In the genomic region with DNA sequence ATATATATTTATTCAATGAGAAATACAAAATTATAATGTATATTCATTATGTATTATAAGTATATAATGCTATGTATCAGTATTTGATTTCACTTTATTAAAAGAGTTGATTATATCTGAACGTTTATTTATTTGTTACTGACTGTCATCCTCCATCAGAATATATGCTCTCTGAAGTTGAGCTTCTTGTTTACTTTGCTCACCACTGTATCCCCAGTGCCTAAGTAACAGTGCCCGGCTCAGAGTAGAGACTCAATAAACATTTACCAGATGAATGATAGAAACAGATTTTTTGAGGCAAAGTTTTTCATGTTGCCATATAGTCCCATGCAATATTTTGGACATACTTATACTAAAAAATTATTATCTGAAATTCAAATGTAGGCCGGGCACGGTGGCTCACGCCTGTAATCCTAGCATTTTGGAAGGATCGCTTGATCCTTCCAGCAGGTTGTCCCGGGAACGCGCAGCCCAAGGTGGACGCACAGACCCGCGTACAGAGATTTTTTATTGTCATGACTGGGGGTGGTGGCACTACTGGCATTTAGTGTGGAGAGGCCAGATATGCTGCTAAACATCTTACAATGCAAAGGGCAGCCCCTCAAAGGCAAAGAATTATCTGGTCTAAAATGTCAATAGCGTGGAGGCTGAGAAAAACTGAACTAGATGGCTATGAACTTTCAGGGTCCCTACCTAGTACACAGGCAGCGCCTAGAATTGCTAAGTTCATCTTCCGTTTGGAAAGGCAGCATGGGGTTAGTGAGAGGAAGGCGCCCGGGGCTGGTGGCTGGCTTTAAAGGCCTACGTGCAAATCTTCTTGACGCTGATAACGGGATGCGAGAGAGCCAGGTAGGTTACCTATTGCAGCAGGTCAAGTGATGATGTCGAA, we compare ENCODE assay signal across 8 cellular contexts. TPM values are rescaled to one million over a fixed set of nuclear protein-coding genes. Genes with fewer than 3 reads are reported as not detected.
DNase-seq lines count a peak whose midpoint lies in the region; ATAC-seq, FAIRE-seq and TF ChIP-seq lines count a peak whose summit lies in the region.

No MANE protein-coding gene starts in this region.

- H3K27me3 Mint-ChIP-seq in activated naive CD8-positive, alpha-beta T cell treated with anti-CD3 and anti-CD28 coated beads, Interleukin-2, amount 10 ng/mL, durations not matched to agents 7 days and 5 days: no peaks in the 10 kb centered on the region

- peak overlapping the region; percentile 75 for H3K4me3 ChIP-seq in AG10803 (ENCODE audit: low read length)
- peak overlapping the region; percentile 90 to 96 for H3K4me3 ChIP-seq in kidney (ENCODE audit: low read length in 2 of 2)
- peak overlapping the region; percentile 82 for H3K4me3 ChIP-seq in suprapubic skin

- TF ChIP-seq POLR2A in suprapubic skin (IDR thresholded peaks at IDR 0.05): no peak

- no peak for TF ChIP-seq CTCF in AG10803 (conservative IDR thresholded peaks at IDR 0.05; ENCODE audit: low read length)
- TF ChIP-seq CTCF in kidney (IDR thresholded peaks at IDR 0.05; ENCODE audit: borderline replicate concordance, extremely low read depth, insufficient read depth): no peak
- no peak for TF ChIP-seq CTCF in suprapubic skin (IDR thresholded peaks at IDR 0.05)

- no peaks in the 10 kb centered on the region for H3K27me3 ChIP-seq in suprapubic skin

- FAIRE-seq in kidney (lab: Jason Lieb, UNC): no peak

- H3K4me3 Mint-ChIP-seq in activated naive CD8-positive, alpha-beta T cell treated with anti-CD3 and anti-CD28 coated beads, Interleukin-2, amount 10 ng/mL, durations not matched to agents 7 days and 5 days: peak overlapping the region; percentile 98

- no peak for TF ChIP-seq EP300 in suprapubic skin (IDR thresholded peaks at IDR 0.05)

- H3K27ac ChIP-seq in kidney (ENCODE audit: low read depth in 2 of 2, low read length in 2 of 2) (peak overlapping the region; percentile 34 to 62), suprapubic skin (peak overlapping the region; percentile 50)

- H3K9me3 ChIP-seq in kidney (ENCODE audit: control insufficient read depth in 1 of 2, low read length in 2 of 2) (no peaks in the 10 kb centered on the region), suprapubic skin (no peaks in the 10 kb centered on the region)

- no peaks in the 10 kb centered on the region for H3K36me3 Mint-ChIP-seq in activated naive CD8-positive, alpha-beta T cell treated with anti-CD3 and anti-CD28 coated beads, Interleukin-2, amount 10 ng/mL, durations not matched to agents 7 days and 5 days

- no peak for DNase-seq in AG10803 (ENCODE audit: low read depth)
- DNase-seq in activated naive CD8-positive, alpha-beta T cell treated with anti-CD3 and anti-CD28 coated beads, Interleukin-2, amount 10 ng/mL, durations not matched to agents 7 days and 5 days: no peak
- DNase-seq in kidney: no peak
- no peak for DNase-seq in suprapubic skin (ENCODE audit: low spot score in 2 of 2)
- no peak for DNase-seq in stimulated activated naive CD4-positive, alpha-beta T cell treated with Interleukin-2 at 50 U/mL for 16 hours (lab: John Stamatoyannopoulos, UW)
- DNase-seq in superior temporal gyrus (ENCODE audit: extremely low spot score): no peak

- H3K27ac Mint-ChIP-seq in activated naive CD8-positive, alpha-beta T cell treated with anti-CD3 and anti-CD28 coated beads, Interleukin-2, amount 10 ng/mL, durations not matched to agents 7 days and 5 days: peak overlapping the region; percentile 84

- 8% methylated on average over 22 of the region's 22 CpGs for WGBS in suprapubic skin

- ATAC-seq in GM19324 (IDR thresholded peaks at IDR 0.05; ENCODE audit: low FRiP score, unreplicated experiment) (peak; percentile 14), HG03342 (IDR thresholded peaks at IDR 0.05; ENCODE audit: unreplicated experiment) (peak; percentile 23)
- peak; percentile 43 for ATAC-seq in activated naive CD8-positive, alpha-beta T cell treated with anti-CD3 and anti-CD28 coated beads, Interleukin-2, amount 10 ng/mL, durations not matched to agents 7 days and 5 days (ENCODE audit: low read depth)

- intact Hi-C loops in kidney (cut with DNase I): no loop called here

- peaks cover 32% of the 10 kb centered on the region for H3K4me1 Mint-ChIP-seq in activated naive CD8-positive, alpha-beta T cell treated with anti-CD3 and anti-CD28 coated beads, Interleukin-2, amount 10 ng/mL, durations not matched to agents 7 days and 5 days

- POLR2A ChIA-PET in activated naive CD8-positive, alpha-beta T cell treated with anti-CD3 and anti-CD28 coated beads, Interleukin-2, amount 10 ng/mL, durations not matched to agents 7 days and 5 days (lab: Charles Lee): interaction anchor here (0.6 to 3.2 kb wide), 12 partner anchors 21 to 749 kb away, joined by 3 to 20 read pairs (median 3); partner anchors contain the start of genes ECPAS, GNG10 and UGCG

- H3K36me3 ChIP-seq in kidney (ENCODE audit: control insufficient read depth in 1 of 2, insufficient read depth in 2 of 2, low read length in 2 of 2) (peaks cover 0 to 3% of the 10 kb centered on the region in 2 donors), suprapubic skin (no peaks in the 10 kb centered on the region)

- no peaks in the 10 kb centered on the region for H3K9me3 Mint-ChIP-seq in activated naive CD8-positive, alpha-beta T cell treated with anti-CD3 and anti-CD28 coated beads, Interleukin-2, amount 10 ng/mL, durations not matched to agents 7 days and 5 days

- H3K4me1 ChIP-seq in kidney (ENCODE audit: control insufficient read depth in 1 of 2, insufficient read depth in 1 of 2, low read depth in 1 of 2, low read length in 2 of 2): peaks cover 5 to 12% of the 10 kb centered on the region in 2 donors
- peaks cover 31% of the 10 kb centered on the region for H3K4me1 ChIP-seq in suprapubic skin

- peak overlapping the region; percentile 70 to 72 for H3K9ac ChIP-seq in kidney (ENCODE audit: low read length in 2 of 2)

RNA-seq across cellular contexts. Expression of gene DNAJC25, which starts 0.7 kb away (rescaled TPM):
- 1 to 10 TPM; 3.6 to 4.3 TPM for total RNA-seq in activated naive CD8-positive, alpha-beta T cell treated with anti-CD3 and anti-CD28 coated beads, Interleukin-2, amount 10 ng/mL, durations not matched to agents 7 days and 5 days
- total RNA-seq in kidney (8.2 TPM), suprapubic skin (1 to 10 TPM; 3.7 to 6.4 (median 5.0) TPM)
- 13.1 TPM for polyA plus RNA-seq in kidney (ENCODE audit: insufficient read depth, low read depth, low replicate concordance)

RNA-seq across cellular contexts. Expression of gene GNG10, which starts 31.0 kb away (rescaled TPM):
- total RNA-seq in activated naive CD8-positive, alpha-beta T cell treated with anti-CD3 and anti-CD28 coated beads, Interleukin-2, amount 10 ng/mL, durations not matched to agents 7 days and 5 days: 10 to 100 TPM; 17.8 to 18.5 TPM
- total RNA-seq in kidney (41.2 TPM), suprapubic skin (10 to 100 TPM; 15.1 to 21.6 (median 19.1) TPM)
- 44.8 TPM for polyA plus RNA-seq in kidney (ENCODE audit: insufficient read depth, low read depth, low replicate concordance)

RNA-seq across cellular contexts. Expression of gene PTGR1, which starts 31.0 kb away (rescaled TPM):
- 1 to 10 TPM in 1 of 2 experiments, under 1 TPM in 1; 0.94 to 1.2 TPM for total RNA-seq in activated naive CD8-positive, alpha-beta T cell treated with anti-CD3 and anti-CD28 coated beads, Interleukin-2, amount 10 ng/mL, durations not matched to agents 7 days and 5 days
- total RNA-seq in kidney: 75.1 TPM
- 285 TPM for polyA plus RNA-seq in kidney (ENCODE audit: insufficient read depth, low read depth, low replicate concordance)
- 10 to 100 TPM; 18.6 to 51.4 (median 42.4) TPM for total RNA-seq in suprapubic skin

Comparison
In these comparisons a context has a peak if more than half of its experiments do, and no peak if none do; other contexts are left out.
1. RNA of gene PTGR1, which starts 31.0 kb away (total RNA-seq): 75.1 TPM in kidney (single experiment) and 18.6 to 51.4 TPM in suprapubic skin; 0.94 to 1.2 TPM in activated naive CD8-positive, alpha-beta T cell treated with anti-CD3 and anti-CD28 coated beads, Interleukin-2, amount 10 ng/mL, durations not matched to agents 7 days and 5 days; every median in the first group is over 4 times any median in the second.
2. Peak in every context shown above with its lines, with median percentiles within 50 percentile points of each other: H3K4me3 ChIP-seq and ATAC-seq.